1 cellular context compared by ENCODE assay signal in genomic region chr9:32579706-32580331, GRCh38.
TF ChIP-seq lines count a peak whose summit lies in the region.

No MANE protein-coding gene starts in this region.

TF ChIP-seq in GM23338, 12 proteins besides CTCF, POLR2A, EP300 and RAD21 (continued from another document):
- TF ChIP-seq ZNF462 (CRISPR knock-in tag; IDR thresholded peaks at IDR 0.05): no peak
- TF ChIP-seq JUNB (IDR thresholded peaks at IDR 0.05; ENCODE audit: unreplicated experiment): no peak
- TF ChIP-seq, protein P1, sequence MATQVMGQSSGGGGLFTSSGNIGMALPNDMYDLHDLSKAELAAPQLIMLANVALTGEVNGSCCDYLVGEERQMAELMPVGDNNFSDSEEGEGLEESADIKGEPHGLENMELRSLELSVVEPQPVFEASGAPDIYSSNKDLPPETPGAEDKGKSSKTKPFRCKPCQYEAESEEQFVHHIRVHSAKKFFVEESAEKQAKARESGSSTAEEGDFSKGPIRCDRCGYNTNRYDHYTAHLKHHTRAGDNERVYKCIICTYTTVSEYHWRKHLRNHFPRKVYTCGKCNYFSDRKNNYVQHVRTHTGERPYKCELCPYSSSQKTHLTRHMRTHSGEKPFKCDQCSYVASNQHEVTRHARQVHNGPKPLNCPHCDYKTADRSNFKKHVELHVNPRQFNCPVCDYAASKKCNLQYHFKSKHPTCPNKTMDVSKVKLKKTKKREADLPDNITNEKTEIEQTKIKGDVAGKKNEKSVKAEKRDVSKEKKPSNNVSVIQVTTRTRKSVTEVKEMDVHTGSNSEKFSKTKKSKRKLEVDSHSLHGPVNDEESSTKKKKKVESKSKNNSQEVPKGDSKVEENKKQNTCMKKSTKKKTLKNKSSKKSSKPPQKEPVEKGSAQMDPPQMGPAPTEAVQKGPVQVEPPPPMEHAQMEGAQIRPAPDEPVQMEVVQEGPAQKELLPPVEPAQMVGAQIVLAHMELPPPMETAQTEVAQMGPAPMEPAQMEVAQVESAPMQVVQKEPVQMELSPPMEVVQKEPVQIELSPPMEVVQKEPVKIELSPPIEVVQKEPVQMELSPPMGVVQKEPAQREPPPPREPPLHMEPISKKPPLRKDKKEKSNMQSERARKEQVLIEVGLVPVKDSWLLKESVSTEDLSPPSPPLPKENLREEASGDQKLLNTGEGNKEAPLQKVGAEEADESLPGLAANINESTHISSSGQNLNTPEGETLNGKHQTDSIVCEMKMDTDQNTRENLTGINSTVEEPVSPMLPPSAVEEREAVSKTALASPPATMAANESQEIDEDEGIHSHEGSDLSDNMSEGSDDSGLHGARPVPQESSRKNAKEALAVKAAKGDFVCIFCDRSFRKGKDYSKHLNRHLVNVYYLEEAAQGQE (IDR thresholded peaks at IDR 0.05; ENCODE audit: unreplicated experiment): no peak
